Comparison of ENCODE assay signal across 1 cellular context in the genomic region with DNA sequence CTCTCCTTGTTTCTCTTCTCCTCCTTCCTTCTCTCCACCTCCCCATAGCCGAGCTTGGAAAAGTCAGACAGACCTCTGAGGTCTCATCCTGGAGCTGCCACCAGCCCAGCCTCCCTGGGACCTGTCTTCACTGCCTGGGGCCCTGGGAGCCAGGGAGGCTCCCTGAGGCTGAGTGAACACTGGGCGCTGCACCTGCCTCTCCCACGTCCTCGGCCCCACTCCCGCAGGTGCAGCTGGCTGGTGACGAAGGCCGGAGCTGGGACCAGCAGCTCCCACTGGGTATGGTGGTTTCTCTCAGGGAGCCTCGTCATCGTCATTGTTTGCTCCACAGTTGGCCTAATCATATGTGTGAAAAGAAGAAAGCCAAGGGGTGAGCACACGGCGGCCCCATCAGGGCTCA.
TF ChIP-seq lines count a peak whose summit lies in the region.

No MANE protein-coding gene starts in this region.

TF ChIP-seq in K562, 482 proteins besides CTCF, POLR2A, EP300 and RAD21:
- TF ChIP-seq, protein P1, sequence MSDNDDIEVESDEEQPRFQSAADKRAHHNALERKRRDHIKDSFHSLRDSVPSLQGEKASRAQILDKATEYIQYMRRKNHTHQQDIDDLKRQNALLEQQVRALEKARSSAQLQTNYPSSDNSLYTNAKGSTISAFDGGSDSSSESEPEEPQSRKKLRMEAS (CRISPR knock-in tag; IDR thresholded peaks at IDR 0.05): peak; percentile 46; the same call in 1 of the 2 replicates
- no peak for TF ChIP-seq KDM2B (CRISPR knock-in tag; IDR thresholded peaks at IDR 0.05)
